In the genomic region with DNA sequence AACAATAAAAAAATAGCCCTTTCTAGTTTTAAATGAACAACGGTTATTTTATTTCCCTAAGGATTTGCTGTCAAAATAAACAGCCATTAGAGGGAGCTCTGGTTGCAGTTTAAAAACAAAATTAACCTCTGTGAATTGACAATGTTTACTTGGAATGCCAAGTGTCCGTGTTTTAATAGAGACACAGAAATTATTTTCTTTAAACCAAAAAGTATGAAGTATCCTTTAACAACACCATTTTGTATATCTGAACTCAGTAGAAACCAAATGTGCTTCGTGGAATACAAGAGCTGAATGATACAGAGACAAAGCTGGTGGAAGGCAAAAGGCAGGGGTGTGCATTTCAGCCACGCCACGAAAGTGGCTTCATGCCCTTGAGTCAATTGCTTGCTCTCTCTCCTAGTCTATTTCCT, we compare ENCODE assay signal across 8 cellular contexts.
DNase-seq lines count a peak whose midpoint lies in the region; ATAC-seq, FAIRE-seq and TF ChIP-seq lines count a peak whose summit lies in the region.

No MANE protein-coding gene starts in this region.

- no peaks in the 10 kb centered on the region for H3K4me1 ChIP-seq in A549
- H3K4me1 ChIP-seq in GM23248 (ENCODE audit: insufficient read depth) = no peaks in the 10 kb centered on the region
- no peaks in the 10 kb centered on the region for H3K4me1 ChIP-seq in prostate gland (replicated peaks)

- WGBS in A549 (ENCODE audit: missing lambda C conversion rate) = 24% methylated on average over 5 of the region's 5 CpGs
- 4% methylated on average over 5 of the region's 5 CpGs for WGBS in GM23248 (ENCODE audit: low coverage in 1 of 2, low lambda C conversion rate in 2 of 2, missing lambda C conversion rate in 2 of 2), 2 experiments
- WGBS in prostate gland = 24% methylated on average over 5 of the region's 5 CpGs

- no peak overlapping the region for H3K9ac ChIP-seq in GM23248

- TF ChIP-seq CTCF in A549 (IDR thresholded peaks at IDR 0.05) (peak; percentile 77), prostate gland (IDR thresholded peaks at IDR 0.05) (peak in 2 of 4 experiments; percentile 16 to 35)

- no peaks in the 10 kb centered on the region for H4K20me1 ChIP-seq in GM23248 (ENCODE audit: insufficient read depth)

- H3K36me3 ChIP-seq in GM23248 (ENCODE audit: low read depth) (no peaks in the 10 kb centered on the region), prostate gland (no peaks in the 10 kb centered on the region)

- DNase-seq in A549 (ENCODE audit: low read depth in 1 of 2, low spot score in 1 of 2) (peak; percentile 12 to 13), GM23248 (peak; percentile 56), SK-N-DZ (ENCODE audit: low spot score) (peak; percentile 13), hepatic stellate cell (ENCODE audit: low spot score) (peak; percentile 1), RPMI8226 (no peak), prostate gland (ENCODE audit: low spot score) (no peak)
- no peak for DNase-seq in central memory CD4-positive, alpha-beta T cell

- H3K4me3 ChIP-seq in A549 (no peak overlapping the region), GM23248 (peak overlapping the region; percentile 55), prostate gland (no peak overlapping the region)

- peak; percentile 75 to 78 for TF ChIP-seq RAD21 in A549 (conservative IDR thresholded peaks at IDR 0.05 in 1 of 2, IDR thresholded peaks at IDR 0.05 in 1 of 2)

- POLR2A ChIA-PET in A549 (lab: Yijun Ruan, JAX) = no interaction called here

- H3K4me2 ChIP-seq in A549 (peak overlapping the region; percentile 46), GM23248 (ENCODE audit: unreplicated experiment) (peak overlapping the region; percentile 71)

- H3K9me3 ChIP-seq in A549 (no peaks in the 10 kb centered on the region), GM23248 (ENCODE audit: low read depth) (no peaks in the 10 kb centered on the region), prostate gland (no peaks in the 10 kb centered on the region)

- H3K9me2 ChIP-seq in GM23248 (ENCODE audit: insufficient read depth) = no peaks in the 10 kb centered on the region

- intact Hi-C loops in prostate gland (cut with DNase I) = no loop called here

- CTCF ChIA-PET in A549 (lab: Yijun Ruan, JAX) = interaction anchor here (0.5 to 5.4 kb wide), 16 partner anchors 9 to 921 kb away, joined by 3 to 45 read pairs (median 4); no protein-coding TSS in a partner anchor

- TF ChIP-seq POLR2A in A549 (IDR thresholded peaks at IDR 0.05; ENCODE audit: low read length) = no peak
- TF ChIP-seq POLR2A in prostate gland (IDR thresholded peaks at IDR 0.05) = no peak

- H3K79me2 ChIP-seq in GM23248 (ENCODE audit: insufficient read depth) = no peaks in the 10 kb centered on the region

- H3F3A ChIP-seq in GM23248 (ENCODE audit: insufficient read depth) = no peaks in the 10 kb centered on the region

- TF ChIP-seq EP300 in A549 (IDR thresholded peaks at IDR 0.05) = no peak

- H2AFZ ChIP-seq in GM23248 = peak overlapping the region; percentile 68

- H3K27ac ChIP-seq in A549 (no peak overlapping the region), GM23248 (no peak overlapping the region), prostate gland (no peak overlapping the region)

- ATAC-seq in A549 (peak in 1 of 2 experiments; percentile 43; a peak in 1 of 6 replicates), GM21390 (IDR thresholded peaks at IDR 0.05; ENCODE audit: unreplicated experiment) (no peak)

- FAIRE-seq in A549 (lab: Jason Lieb, UNC) = no peak

- in situ Hi-C loops in GM23248 (cut with MboI) = loop anchor here (25.0 kb wide), 2 partner anchors 445 to 645 kb away; no protein-coding TSS in a partner anchor

- H3K27me3 ChIP-seq in GM23248 (replicated peaks; ENCODE audit: insufficient read depth) (no peaks in the 10 kb centered on the region), prostate gland (replicated peaks; ENCODE audit: insufficient read depth) (no peaks in the 10 kb centered on the region)

TF ChIP-seq in A549, 52 proteins besides CTCF, POLR2A, EP300 and RAD21:
- no peak for TF ChIP-seq EHF (CRISPR knock-in tag; IDR thresholded peaks at IDR 0.05)
- TF ChIP-seq, protein P1, sequence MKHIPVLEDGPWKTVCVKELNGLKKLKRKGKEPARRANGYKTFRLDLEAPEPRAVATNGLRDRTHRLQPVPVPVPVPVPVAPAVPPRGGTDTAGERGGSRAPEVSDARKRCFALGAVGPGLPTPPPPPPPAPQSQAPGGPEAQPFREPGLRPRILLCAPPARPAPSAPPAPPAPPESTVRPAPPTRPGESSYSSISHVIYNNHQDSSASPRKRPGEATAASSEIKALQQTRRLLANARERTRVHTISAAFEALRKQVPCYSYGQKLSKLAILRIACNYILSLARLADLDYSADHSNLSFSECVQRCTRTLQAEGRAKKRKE (CRISPR knock-in tag; IDR thresholded peaks at IDR 0.05; ENCODE audit: low read depth) = no peak
- no peak for TF ChIP-seq TP53 (CRISPR knock-in tag; IDR thresholded peaks at IDR 0.05)
- TF ChIP-seq SMC3 (IDR thresholded peaks at IDR 0.05) = peak; percentile 66
- no peak for TF ChIP-seq CHD4 (IDR thresholded peaks at IDR 0.05; ENCODE audit: borderline replicate concordance)

Comparison
In these comparisons a context has a peak if more than half of its experiments do, and no peak if none do; other contexts are left out.
1. DNase-seq: peak in A549 (2 of 2), GM23248 (single experiment), SK-N-DZ (single experiment) and hepatic stellate cell (single experiment); none in RPMI8226 (single experiment), prostate gland (single experiment) and central memory CD4-positive, alpha-beta T cell (single experiment).